ENCODE assay signal across 23 cellular contexts in the genomic region with DNA sequence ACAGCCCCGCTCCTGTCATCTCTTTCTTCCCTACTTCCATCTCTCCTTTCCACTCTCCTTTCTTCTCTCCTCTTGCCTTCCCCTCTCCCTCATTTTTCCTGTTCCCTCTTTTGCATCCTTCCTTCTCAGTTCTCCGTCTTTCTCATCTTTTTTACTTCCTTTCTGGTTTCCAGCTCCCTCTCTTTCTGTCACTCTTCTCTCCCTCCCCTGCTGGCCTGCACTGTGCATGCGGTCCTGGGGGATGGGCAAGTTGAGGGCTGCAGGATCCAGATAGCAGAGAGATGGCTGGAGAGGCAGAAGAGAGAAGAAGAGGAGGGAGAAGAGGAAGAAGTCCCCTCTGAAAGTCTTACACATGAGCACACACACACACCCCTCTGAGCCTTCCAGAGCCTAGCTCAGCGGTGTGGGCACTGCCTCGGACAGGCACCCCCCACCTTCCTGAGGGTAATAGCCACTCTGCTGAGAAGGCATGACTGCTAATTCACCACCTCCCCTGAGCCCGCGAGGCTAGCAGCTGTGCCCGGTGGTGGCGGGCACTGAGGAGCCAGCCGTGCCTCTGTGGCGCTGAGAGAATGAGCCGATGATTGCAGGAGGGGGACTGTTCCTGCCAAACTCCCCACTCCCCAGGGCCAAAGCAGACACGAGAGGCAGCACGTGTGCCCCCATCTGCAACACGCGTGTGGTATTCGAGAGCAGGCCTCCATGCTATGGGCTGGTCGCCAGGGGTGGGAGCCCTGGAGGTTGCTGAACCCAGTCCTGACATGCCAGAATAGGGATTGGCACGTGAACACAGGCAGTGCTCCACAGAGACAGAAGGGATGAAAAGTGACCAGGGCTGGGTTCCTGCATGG. TPM values are rescaled to one million over a fixed set of nuclear protein-coding genes. Genes with fewer than 3 reads are reported as not detected.
DNase-seq lines count a peak whose midpoint lies in the region; ATAC-seq and TF ChIP-seq lines count a peak whose summit lies in the region.
"Had no signal": no experiment of that assay in that cellular context is flagged by ENCODE, and none has a peak within 500 bp of the region (broad histone marks: within the 10 kb centered on the region; RNA-seq: fewer than 3 reads in every experiment).

No MANE protein-coding gene starts in this region.

- H4K20me1 ChIP-seq in neural progenitor cell (ENCODE audit: low read depth) (no peaks in the 10 kb centered on the region), osteoblast (ENCODE audit: insufficient read depth, low read length) (no peaks in the 10 kb centered on the region)

- H3K4me2 ChIP-seq in neural progenitor cell (no peak overlapping the region), osteoblast (ENCODE audit: insufficient read depth, low read length) (no peak overlapping the region)

- POLR2A ChIA-PET in MCF 10A (lab: Yijun Ruan, JAX), result no interaction called here

- H3K27me3 Mint-ChIP-seq in neural progenitor cell (ENCODE audit: insufficient read depth, low read depth), result peaks cover 8% of the 10 kb centered on the region
- no peaks in the 10 kb centered on the region for H3K27me3 Mint-ChIP-seq in MCF 10A (ENCODE audit: insufficient read depth, unreplicated experiment)

- H3K4me3 Mint-ChIP-seq in neural progenitor cell (no peak overlapping the region), MCF 10A (ENCODE audit: unreplicated experiment) (no peak overlapping the region)
- H3K4me3 Mint-ChIP-seq: HFFc6, type B pancreatic cell had no signal

- H3K27ac ChIP-seq in RWPE2 (ENCODE audit: poor library complexity, severe bottlenecking) (no peak overlapping the region), dorsolateral prefrontal cortex (peak overlapping the region in 58 of 59 donors; percentile 43 to 93 (median 83)), neural progenitor cell (no peak overlapping the region), osteoblast (ENCODE audit: low read depth, low read length) (no peak overlapping the region)
- H3K27ac ChIP-seq: parathyroid adenoma, VCaP had no signal

- H3K4me3 ChIP-seq in RWPE2 (ENCODE audit: severe bottlenecking) (no peak overlapping the region), dorsolateral prefrontal cortex (peak overlapping the region in 3 of 59 donors; percentile 3 to 5 (median 4)), neural progenitor cell (no peak overlapping the region), osteoblast (ENCODE audit: insufficient read depth, low read length) (no peak overlapping the region)

- H2AFZ ChIP-seq in neural progenitor cell (replicated peaks) (peak overlapping the region; percentile 29), osteoblast (ENCODE audit: low read length) (no peak overlapping the region)
- H2AFZ ChIP-seq: parathyroid adenoma had no signal

- H3K4me1 ChIP-seq in RWPE2 (ENCODE audit: insufficient read depth, poor library complexity, severe bottlenecking) (peaks cover 21% of the 10 kb centered on the region), neural progenitor cell (peaks cover 16% of the 10 kb centered on the region), osteoblast (ENCODE audit: insufficient read depth, low read length) (peaks cover 24% of the 10 kb centered on the region)

- H3K9me3 Mint-ChIP-seq in neural progenitor cell (no peaks in the 10 kb centered on the region), MCF 10A (ENCODE audit: unreplicated experiment) (no peaks in the 10 kb centered on the region)
- H3K9me3 Mint-ChIP-seq: HFFc6, type B pancreatic cell had no signal

- TF ChIP-seq CTCF in RWPE2 (IDR thresholded peaks at IDR 0.05; ENCODE audit: poor library complexity, severe bottlenecking) (no peak), dorsolateral prefrontal cortex (IDR thresholded peaks at IDR 0.05 in 54 of 56, conservative IDR thresholded peaks at IDR 0.05 in 2 of 56; ENCODE audit: low read depth in 1 of 56, partially characterized antibody in 56 of 56) (no peak), neural progenitor cell (IDR thresholded peaks at IDR 0.05) (no peak), MCF 10A (IDR thresholded peaks at IDR 0.05; ENCODE audit: unreplicated experiment) (no peak), osteoblast (IDR thresholded peaks at IDR 0.05; ENCODE audit: extremely low read depth, low read depth, low read length) (no peak)

- DNase-seq in KBM-7, result peak; percentile 49
- peak; percentile 51 for DNase-seq in RWPE2 (ENCODE audit: low spot score)
- DNase-seq in dorsolateral prefrontal cortex, result peak in 1 of 10 donors; percentile 56
- DNase-seq in neural progenitor cell (ENCODE audit: low spot score), result no peak
- DNase-seq in mesenteric fat pad (ENCODE audit: low spot score), result no peak
- no peak for DNase-seq in MCF 10A (ENCODE audit: unreplicated experiment)
- DNase-seq in osteoblast (ENCODE audit: insufficient read length, low spot score, missing footprints), result no peak
- no peak for DNase-seq in cortex of kidney (lab: John Stamatoyannopoulos, UW)
- DNase-seq: activated CD4-positive, alpha-beta T cell treated with anti-CD3 and anti-CD28 coated beads, Interleukin-2, amount 50 U/mL, for 4 hours; activated gamma-delta T cell treated with Interleukin-2 at 50 U/mL for 16 hours; central memory CD4-positive, alpha-beta T cell; COR-L47; effector CD8-positive, alpha-beta T cell; HFFc6; left ventricle myocardium superior; NCI-H1417 treated with DMSO at 0.1 percent for 48 hours; NCI-H774; stimulated activated naive CD8-positive, alpha-beta T cell treated with anti-CD3 and anti-CD28 coated beads, Interleukin-15, Interleukin-2, amounts not matched to agents 100 U/mL and 50 U/mL, for 24 hours had no signal

- no peaks in the 10 kb centered on the region for H3K79me2 ChIP-seq in neural progenitor cell (ENCODE audit: low read depth)
- H3K79me2 ChIP-seq in osteoblast (ENCODE audit: insufficient read depth, low read length), result no peaks in the 10 kb centered on the region
- H3K79me2 ChIP-seq: parathyroid adenoma had no signal

- CTCF ChIA-PET in MCF 10A (lab: Yijun Ruan, JAX), result no interaction called here

- H3F3A ChIP-seq in neural progenitor cell (ENCODE audit: low read depth), result no peaks in the 10 kb centered on the region

- H3K27me3 ChIP-seq in RWPE2 (ENCODE audit: insufficient read depth, poor library complexity, severe bottlenecking), result no peaks in the 10 kb centered on the region
- H3K27me3 ChIP-seq in dorsolateral prefrontal cortex, result no peaks in the 10 kb centered on the region
- H3K27me3 ChIP-seq in neural progenitor cell, result no peaks in the 10 kb centered on the region
- no peaks in the 10 kb centered on the region for H3K27me3 ChIP-seq in osteoblast (ENCODE audit: insufficient read depth, low read length)

- no TSS peak for BruUV-seq in MCF 10A (replicated peaks; lab: Mats Ljungman, UMichigan)

- H3K9me3 ChIP-seq in RWPE2 (ENCODE audit: severe bottlenecking) (no peaks in the 10 kb centered on the region), neural progenitor cell (ENCODE audit: low read depth) (no peaks in the 10 kb centered on the region), osteoblast (ENCODE audit: low read depth, low read length) (no peaks in the 10 kb centered on the region)

- H3K27ac Mint-ChIP-seq in neural progenitor cell (peak overlapping the region; percentile 6), MCF 10A (ENCODE audit: low read depth, unreplicated experiment) (no peak overlapping the region)
- H3K27ac Mint-ChIP-seq: HFFc6, type B pancreatic cell had no signal

- H3K4me1 Mint-ChIP-seq in neural progenitor cell (peaks cover 48% of the 10 kb centered on the region), MCF 10A (ENCODE audit: insufficient read depth, unreplicated experiment) (peaks cover 19% of the 10 kb centered on the region)

- H3K36me3 ChIP-seq in RWPE2 (ENCODE audit: low read depth) (no peaks in the 10 kb centered on the region), neural progenitor cell (no peaks in the 10 kb centered on the region), osteoblast (ENCODE audit: insufficient read depth, low read length) (peaks cover 3% of the 10 kb centered on the region)

- H3K36me3 Mint-ChIP-seq in neural progenitor cell, result no peaks in the 10 kb centered on the region
- peaks cover 13% of the 10 kb centered on the region for H3K36me3 Mint-ChIP-seq in MCF 10A (ENCODE audit: insufficient read depth, unreplicated experiment)
- H3K36me3 Mint-ChIP-seq: type B pancreatic cell had no signal

- in situ Hi-C loops in KBM-7 (cut with MboI; ENCODE audit: low pct_unique_long_range_greater_than_20kb, low sequenced_read_pairs), result no loop called here

- intact Hi-C loops in dorsolateral prefrontal cortex (cut with DNase I) (no loop called here), MCF 10A (cut with micrococcal nuclease) (no loop called here)

- ATAC-seq in RWPE2 (ENCODE audit: low read depth), result no peak
- ATAC-seq: left ventricle myocardium superior; sciatic nerve; stimulated activated naive CD8-positive, alpha-beta T cell treated with anti-CD3 and anti-CD28 coated beads, Interleukin-15, Interleukin-2, amounts not matched to agents 100 U/mL and 50 U/mL, for 24 hours had no signal

- H3K9ac ChIP-seq in neural progenitor cell, result no peak overlapping the region
- H3K9ac ChIP-seq: parathyroid adenoma had no signal

RNA-seq across cellular contexts. Expression of a gene that starts 3.7 kb away (rescaled TPM):
- total RNA-seq in dorsolateral prefrontal cortex, result 1,000 to 10,000 TPM in 71 of 120 experiments, 100 to 1,000 TPM in 49; 264 to 1,671 (median 1,064) TPM
- 0.09 and 0.28 TPM in 2 replicates for total RNA-seq in neural progenitor cell (ENCODE audit: low replicate concordance)
- total RNA-seq in mesenteric fat pad, result not detected
- not detected in 2 replicates for total RNA-seq in MCF 10A (2022)
- total RNA-seq in osteoblast, result 0.36 and 0.88 TPM in 2 replicates
- total RNA-seq: glomerular endothelial cell had no signal

RNA-seq across cellular contexts. Expression of a gene that starts 9.4 kb away (rescaled TPM):
- 1 to 10 TPM in 112 of 120 experiments, under 1 TPM in 8; 0.35 to 9.0 (median 2.2) TPM for total RNA-seq in dorsolateral prefrontal cortex
- total RNA-seq in neural progenitor cell (ENCODE audit: low replicate concordance), result 4.2 and 13.1 TPM in 2 replicates
- 0.58 TPM for total RNA-seq in mesenteric fat pad
- 0.19 and 0.25 TPM in 2 replicates for total RNA-seq in MCF 10A (2022)
- 4.7 and 6.5 TPM in 2 replicates for total RNA-seq in osteoblast

Comparison
In these comparisons a context has a peak if more than half of its experiments do, and no peak if none do; other contexts are left out.
1. DNase-seq: peak in KBM-7 (single experiment) and RWPE2 (single experiment); none in neural progenitor cell (single experiment), mesenteric fat pad (single experiment), MCF 10A (single experiment), osteoblast (single experiment) and cortex of kidney (single experiment).
2. H3K27ac ChIP-seq: peak in dorsolateral prefrontal cortex (58 of 59); none in RWPE2 (single experiment), neural progenitor cell (single experiment) and osteoblast (single experiment).
3. RNA of a gene that starts 3.7 kb away (total RNA-seq): 264 to 1,671 TPM in dorsolateral prefrontal cortex; 0.36 to 0.88 TPM in osteoblast, not detected in mesenteric fat pad (single experiment), 0.09 to 0.28 TPM in neural progenitor cell and not detected in MCF 10A; every median in the first group is over 100 times any median in the second.